Comparison of ENCODE assay signal across 2 cellular contexts in the genomic region with DNA sequence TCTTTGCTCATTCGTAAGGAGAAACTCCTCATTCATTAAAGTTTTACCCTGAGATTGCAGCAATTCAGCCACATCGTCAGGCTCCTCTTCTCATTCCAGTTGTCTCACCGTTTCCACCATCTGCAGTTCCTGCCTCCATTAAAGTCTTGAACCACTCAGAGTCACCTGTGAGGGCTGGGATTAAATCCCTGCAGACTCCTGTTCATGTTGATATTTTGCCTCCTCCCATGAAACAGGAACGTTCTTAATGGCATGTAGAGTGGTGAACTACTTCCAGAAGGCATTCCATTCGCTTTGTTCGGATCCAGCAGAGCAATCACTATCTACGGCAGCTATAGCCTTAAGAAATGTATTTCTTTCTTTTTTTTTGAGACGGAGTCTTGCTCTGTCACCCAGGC.
TF ChIP-seq lines count a peak whose summit lies in the region.

No MANE protein-coding gene starts in this region.

TF ChIP-seq in GM23338, 12 proteins besides CTCF, POLR2A, EP300 and RAD21 (continues in another document):
- TF ChIP-seq REST (IDR thresholded peaks at IDR 0.05; ENCODE audit: unreplicated experiment) (no peak), ZNF331 (CRISPR knock-in tag; IDR thresholded peaks at IDR 0.05; ENCODE audit: low read depth) (no peak), CREB1 (CRISPR knock-in tag; IDR thresholded peaks at IDR 0.05; ENCODE audit: low read depth) (no peak), STAT1 (IDR thresholded peaks at IDR 0.05; ENCODE audit: unreplicated experiment) (no peak), ETS1 (IDR thresholded peaks at IDR 0.05) (no peak), POLR2AphosphoS5 (IDR thresholded peaks at IDR 0.05; ENCODE audit: low read depth) (no peak), JUNB (IDR thresholded peaks at IDR 0.05; ENCODE audit: unreplicated experiment) (no peak), EZH2phosphoT487 (IDR thresholded peaks at IDR 0.05; ENCODE audit: unreplicated experiment) (no peak), NANOG (IDR thresholded peaks at IDR 0.05; ENCODE audit: borderline replicate concordance) (no peak), EZH2 (IDR thresholded peaks at IDR 0.05; ENCODE audit: low read depth, unreplicated experiment) (no peak)

TF ChIP-seq in IMR-90, 13 proteins besides CTCF, POLR2A, EP300 and RAD21:
- TF ChIP-seq, protein P1, sequence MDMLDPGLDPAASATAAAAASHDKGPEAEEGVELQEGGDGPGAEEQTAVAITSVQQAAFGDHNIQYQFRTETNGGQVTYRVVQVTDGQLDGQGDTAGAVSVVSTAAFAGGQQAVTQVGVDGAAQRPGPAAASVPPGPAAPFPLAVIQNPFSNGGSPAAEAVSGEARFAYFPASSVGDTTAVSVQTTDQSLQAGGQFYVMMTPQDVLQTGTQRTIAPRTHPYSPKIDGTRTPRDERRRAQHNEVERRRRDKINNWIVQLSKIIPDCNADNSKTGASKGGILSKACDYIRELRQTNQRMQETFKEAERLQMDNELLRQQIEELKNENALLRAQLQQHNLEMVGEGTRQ (IDR thresholded peaks at IDR 0.05; ENCODE audit: low read depth, low read length) = no peak
- TF ChIP-seq RCOR1 (IDR thresholded peaks at IDR 0.05; ENCODE audit: insufficient replicate concordance, low read length) (no peak), CHD1 (IDR thresholded peaks at IDR 0.05; ENCODE audit: low read depth, low read length) (no peak), ELK1 (IDR thresholded peaks at IDR 0.05; ENCODE audit: borderline replicate concordance, low read depth, low read length) (no peak), NFE2L2 (IDR thresholded peaks at IDR 0.05; ENCODE audit: low read depth, low read length) (no peak), CEBPB (IDR thresholded peaks at IDR 0.05; ENCODE audit: low read depth, low read length) (no peak), MAZ (IDR thresholded peaks at IDR 0.05; ENCODE audit: borderline replicate concordance, low read depth, low read length) (no peak)
